ENCODE assay signal across 23 cellular contexts in genomic region chr12:96334502-96334901, GRCh38.
DNase-seq lines count a peak whose midpoint lies in the region; ATAC-seq, FAIRE-seq and TF ChIP-seq lines count a peak whose summit lies in the region.
"Had no signal": no experiment of that assay in that cellular context is flagged by ENCODE, and none has a peak within 500 bp of the region (broad histone marks: within the 10 kb centered on the region; RNA-seq: fewer than 3 reads in every experiment).

No MANE protein-coding gene starts in this region.

- TF ChIP-seq POLR2A in HepG2 (IDR thresholded peaks at IDR 0.05; ENCODE audit: insufficient read depth in 1 of 2, low read depth in 2 of 2, low read length in 2 of 2): no peak
- no peak for TF ChIP-seq POLR2A in right lobe of liver (IDR thresholded peaks at IDR 0.05)
- no peak for TF ChIP-seq POLR2A in endothelial cell of umbilical vein (IDR thresholded peaks at IDR 0.05; ENCODE audit: low read depth, low read length)

- dilution Hi-C loops in endothelial cell of umbilical vein (cut with MboI; ENCODE audit: extremely low pct_ligation_motif_present, low sequenced_read_pairs): no loop called here

- no peaks in the 10 kb centered on the region for H4K20me1 ChIP-seq in HepG2 (ENCODE audit: insufficient read depth, low read length)
- H4K20me1 ChIP-seq in endothelial cell of umbilical vein (replicated peaks; ENCODE audit: control insufficient read depth, extremely low read depth, insufficient read depth, low read length): peaks cover 47% of the 10 kb centered on the region

- H3K4me1 ChIP-seq in HepG2 (ENCODE audit: insufficient read depth, low read length) (peaks cover 47% of the 10 kb centered on the region), right lobe of liver (peaks cover 0 to 8% (median 2%) of the 10 kb centered on the region in 4 donors), endothelial cell of umbilical vein (ENCODE audit: control insufficient read depth, extremely low read depth, insufficient read depth, low read length) (peaks cover 30% of the 10 kb centered on the region)

- CTCF ChIA-PET in HepG2 (lab: Yijun Ruan, JAX; ENCODE audit: low intra/inter-chr PET ratio, low total read pairs): no interaction called here
- CTCF ChIA-PET in endothelial cell of umbilical vein (lab: Charles Lee): interaction anchor here (0.9 to 6.1 kb wide), 4 partner anchors 9 to 63 kb away, joined by 3 to 21 read pairs (median 6); no protein-coding TSS in a partner anchor

- no peak overlapping the region for H3K9ac ChIP-seq in HepG2 (ENCODE audit: insufficient read depth, low read depth, low read length)
- no peak overlapping the region for H3K9ac ChIP-seq in endothelial cell of umbilical vein (replicated peaks; ENCODE audit: extremely low read depth, insufficient read depth, low read length)

- H2AFZ ChIP-seq in HepG2 (ENCODE audit: low read length) (no peak overlapping the region), endothelial cell of umbilical vein (ENCODE audit: low read depth, low read length) (no peak overlapping the region)

- peaks cover 25% of the 10 kb centered on the region for H3K79me2 ChIP-seq in HepG2 (ENCODE audit: insufficient read depth, low read length)
- H3K79me2 ChIP-seq in endothelial cell of umbilical vein (ENCODE audit: control insufficient read depth, insufficient read depth, low read length): peaks cover 99% of the 10 kb centered on the region

- WGBS in HepG2 (ENCODE audit: low lambda C conversion rate): 49% methylated on average over 2 of the region's 2 CpGs
- WGBS in right lobe of liver (ENCODE audit: insufficient coverage, low coverage, low lambda C conversion rate, missing lambda C conversion rate): 88% methylated on average over 2 of the region's 2 CpGs

- H3K4me3 ChIP-seq in HepG2 (replicated peaks in 1 of 3; ENCODE audit: insufficient read depth in 1 of 3, low read depth in 2 of 3, low read length in 3 of 3): no peak overlapping the region
- no peak overlapping the region for H3K4me3 ChIP-seq in right lobe of liver
- no peak overlapping the region for H3K4me3 ChIP-seq in endothelial cell of umbilical vein (replicated peaks in 1 of 3; ENCODE audit: insufficient read depth in 1 of 3, low read depth in 1 of 3, low read length in 3 of 3)
- H3K4me3 ChIP-seq: SK-N-MC had no signal

- H3K27me3 ChIP-seq in HepG2 (ENCODE audit: control insufficient read depth in 1 of 2, insufficient read depth in 2 of 2, low read length in 2 of 2): no peaks in the 10 kb centered on the region
- H3K27me3 ChIP-seq in right lobe of liver: no peaks in the 10 kb centered on the region
- no peaks in the 10 kb centered on the region for H3K27me3 ChIP-seq in endothelial cell of umbilical vein (ENCODE audit: control insufficient read depth in 2 of 2, insufficient read depth in 2 of 2, low read length in 2 of 2)

- H3K36me3 ChIP-seq in HepG2 (replicated peaks in 1 of 2; ENCODE audit: control insufficient read depth in 1 of 2, insufficient read depth in 2 of 2, low read length in 2 of 2) (peaks cover 0 to 7% of the 10 kb centered on the region in 2 experiments; a peak in 2 of 5 replicates), right lobe of liver (no peaks in the 10 kb centered on the region), endothelial cell of umbilical vein (ENCODE audit: control insufficient read depth in 2 of 2, extremely low read depth in 1 of 2, insufficient read depth in 2 of 2, low read length in 2 of 2) (peaks cover 5 to 28% of the 10 kb centered on the region in 2 experiments)

- intact Hi-C loops in HepG2 (cut with micrococcal nuclease; ENCODE audit: unreplicated experiment): no loop called here
- intact Hi-C loops in right lobe of liver (cut with DNase I): no loop called here
- intact Hi-C loops in endothelial cell of umbilical vein (cut with micrococcal nuclease): no loop called here

- POLR2A ChIA-PET in HepG2 (lab: Yijun Ruan, JAX): no interaction called here
- POLR2A ChIA-PET in endothelial cell of umbilical vein (lab: Charles Lee): interaction anchor here (0.6 kb wide), 1 partner anchor 59 kb away, joined by 3 read pairs; no protein-coding TSS in a partner anchor

- FAIRE-seq in HepG2 (lab: Jason Lieb, UNC) (no peak), endothelial cell of umbilical vein (lab: Jason Lieb, UNC) (no peak)
- FAIRE-seq: H54 had no signal

- in situ Hi-C loops in HepG2 (cut with HindIII; ENCODE audit: extremely low pct_ligation_motif_present, low pct_unique_long_range_greater_than_20kb): no loop called here

- H3K27ac ChIP-seq in HepG2 (ENCODE audit: extremely low read length, insufficient read depth, low read length) (no peak overlapping the region), right lobe of liver (no peak overlapping the region), angular gyrus (ENCODE audit: low read depth, low read length) (peak overlapping the region; percentile 37), endothelial cell of umbilical vein (ENCODE audit: insufficient read depth, low read depth, low read length) (peak overlapping the region; percentile 35)
- H3K27ac ChIP-seq: HL-60, SK-N-MC had no signal

- no peaks in the 10 kb centered on the region for H3K9me1 ChIP-seq in endothelial cell of umbilical vein (replicated peaks; ENCODE audit: control insufficient read depth, extremely low read depth, insufficient read depth, low read length)

- ATAC-seq in HepG2 (no peak), right lobe of liver (no peak), GM19452 (IDR thresholded peaks at IDR 0.05; ENCODE audit: unreplicated experiment) (no peak)

- BruUV-seq in HepG2 (replicated peaks; lab: Mats Ljungman, UMichigan) (no TSS peak), endothelial cell of umbilical vein (replicated peaks; lab: Mats Ljungman, UMichigan) (no TSS peak)

- H3K4me2 ChIP-seq in HepG2 (ENCODE audit: low read depth, low read length) (no peak overlapping the region; the same call in 1 of the 2 replicates), endothelial cell of umbilical vein (ENCODE audit: insufficient read depth, low read length) (peak overlapping the region; percentile 42)

- TF ChIP-seq RAD21 in HepG2 (CRISPR knock-in tag; IDR thresholded peaks at IDR 0.05): no peak

- H3K9me3 ChIP-seq in HepG2 (ENCODE audit: low read length) (0 out of 2 replicates have a peak, but pooled peaks cover 4% of the 10 kb centered on the region), right lobe of liver (no peaks in the 10 kb centered on the region), endothelial cell of umbilical vein (replicated peaks; ENCODE audit: control insufficient read depth, insufficient read depth, low read length) (no peaks in the 10 kb centered on the region)

- TF ChIP-seq EP300 in HepG2 (IDR thresholded peaks at IDR 0.05; ENCODE audit: low read depth in 2 of 2, low read length in 2 of 2) (peak in 1 of 2 experiments; percentile 57; a peak in 1 of 4 replicates), HepG2 (CRISPR knock-in tag; IDR thresholded peaks at IDR 0.05; ENCODE audit: borderline replicate concordance) (no peak)

- TF ChIP-seq CTCF in HepG2 (CRISPR knock-in tag; IDR thresholded peaks at IDR 0.05) (no peak), right lobe of liver (IDR thresholded peaks at IDR 0.05) (no peak), endothelial cell of umbilical vein (IDR thresholded peaks at IDR 0.05; ENCODE audit: extremely low read depth in 1 of 2, insufficient read depth in 1 of 2, low read depth in 1 of 2, low read length in 2 of 2) (no peak)

- DNase-seq in HepG2 (ENCODE audit: low spot score) (peak; percentile 55), right lobe of liver (no peak), endothelial cell of umbilical vein (ENCODE audit: low read depth, low spot score) (peak; percentile 45), SIG-M5 (lab: John Stamatoyannopoulos, UW) (no peak), 8988T (no peak), germinal center (ENCODE audit: low spot score) (no peak)
- DNase-seq: DMS153; DND-41; MV-4-11; NCI-H1105 treated with DMSO at 0.1 percent for 48 hours; NCI-H1694; NCI-H2029 treated with DMSO at 0.1 percent for 48 hours; NCI-H446 treated with DMSO at 0.1 percent for 48 hours; NCI-H526; NCI-H82; NK-92 treated with Interleukin-12 subunit alpha and Interleukin-12 subunit beta, amount 100 ng/mL, for 24 hours; RPMI8226; SHP77 had no signal

TF ChIP-seq in HepG2, 621 proteins besides CTCF, POLR2A, EP300 and RAD21 (continues in another document):
- TF ChIP-seq GABPB1 (CRISPR knock-in tag; IDR thresholded peaks at IDR 0.05): no peak
- peak; percentile 64; the same call in 1 of the 2 replicates for TF ChIP-seq NCOA2 (CRISPR knock-in tag; IDR thresholded peaks at IDR 0.05)
- TF ChIP-seq NFIC (IDR thresholded peaks at IDR 0.05; ENCODE audit: low read length): peak; percentile 65; the same call in 1 of the 2 replicates
- no peak for TF ChIP-seq TEAD3 (CRISPR knock-in tag; optimal IDR thresholded peaks at IDR 0.05; ENCODE audit: borderline replicate concordance)
- no peak for TF ChIP-seq HBP1 (CRISPR knock-in tag; IDR thresholded peaks at IDR 0.05; ENCODE audit: low read depth)

TF ChIP-seq in endothelial cell of umbilical vein, 7 proteins besides CTCF, POLR2A, EP300 and RAD21:
- peak; percentile 8 for TF ChIP-seq FOS (IDR thresholded peaks at IDR 0.05; ENCODE audit: borderline replicate concordance, insufficient read depth, low read length)
- TF ChIP-seq MYC (IDR thresholded peaks at IDR 0.05; ENCODE audit: low read depth, low read length): no peak
- TF ChIP-seq POLR2AphosphoS5 (IDR thresholded peaks at IDR 0.05; ENCODE audit: insufficient read depth, low read depth, low read length): no peak
- peak; percentile 46 for TF ChIP-seq JUN (IDR thresholded peaks at IDR 0.05; ENCODE audit: borderline replicate concordance, insufficient read depth, insufficient read length, low read depth)

Comparison
In these comparisons a context has a peak if more than half of its experiments do, and no peak if none do; other contexts are left out.
1. DNase-seq: peak in HepG2 (single experiment) and endothelial cell of umbilical vein (single experiment); none in right lobe of liver (0 of 3), SIG-M5 (single experiment), 8988T (single experiment) and germinal center (single experiment).
2. H3K27ac ChIP-seq: peak in angular gyrus (single experiment) and endothelial cell of umbilical vein (single experiment); none in HepG2 (single experiment) and right lobe of liver (0 of 3).